Comparison of ENCODE assay signal across 24 cellular contexts in the genomic region with DNA sequence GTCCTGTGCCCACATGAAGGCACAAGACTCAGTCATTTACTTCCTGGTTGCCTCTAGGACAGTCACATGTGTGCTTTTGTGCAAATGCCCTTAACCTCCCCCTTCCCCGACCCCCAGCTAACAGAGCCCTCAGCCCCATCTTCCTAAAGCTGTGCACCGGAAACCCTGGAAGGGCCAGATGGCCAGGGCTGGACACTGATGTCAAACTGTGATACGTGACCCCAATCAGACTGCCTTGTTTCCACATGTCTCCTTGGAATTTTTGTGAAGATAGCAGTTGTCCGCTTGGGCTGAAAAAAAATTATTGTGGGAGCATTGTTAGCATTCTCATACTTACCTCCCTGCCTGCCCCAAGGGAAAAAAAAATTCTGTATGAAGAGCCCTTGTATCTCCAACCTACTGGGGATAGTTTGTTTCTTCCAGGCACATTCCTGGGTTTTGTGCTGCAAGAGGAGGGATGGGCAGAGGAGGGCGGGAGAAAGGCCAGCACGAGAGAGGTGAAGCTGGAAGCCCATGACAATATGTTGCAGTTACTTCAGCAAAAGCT.
"Had no signal": no experiment of that assay in that cellular context is flagged by ENCODE, and none has a peak within 500 bp of the region (broad histone marks: within the 10 kb centered on the region; RNA-seq: fewer than 3 reads in every experiment).

No MANE protein-coding gene starts in this region.

- H3K36me3 ChIP-seq: brain microvascular endothelial cell, esophagus squamous epithelium, gastroesophageal sphincter, heart left ventricle, prostate gland, stomach, suprapubic skin, vagina had no signal

- H3K27ac ChIP-seq: brain microvascular endothelial cell, dorsolateral prefrontal cortex, esophagus squamous epithelium, gastroesophageal sphincter, heart left ventricle, prostate gland, stomach, suprapubic skin, vagina had no signal

- DNase-seq: activated CD4-positive, alpha-beta T cell treated with anti-CD3 and anti-CD28 coated beads for 48 hours; activated CD8-positive, alpha-beta memory T cell treated with anti-CD3 and anti-CD28 coated beads, Interleukin-2, amount 10 ng/mL, durations not matched to agents 7 days and 5 days; activated CD8-positive, alpha-beta T cell treated with anti-CD3 and anti-CD28 coated beads for 36 hours; activated gamma-delta T cell; activated T-cell treated with anti-CD3 and anti-CD28 coated beads for 4 hours; aorta; brain microvascular endothelial cell; central memory CD4-positive, alpha-beta T cell; dorsolateral prefrontal cortex; esophagus squamous epithelium; heart left ventricle; left ventricle myocardium superior; naive B cell; stimulated activated CD4-positive, alpha-beta T cell treated with anti-CD3 and anti-CD28 coated beads, Interleukin-12 subunit alpha, Interleukin-12 subunit beta, amount 100 ng/mL, for 4 hours; stimulated activated CD4-positive, alpha-beta T cell treated with anti-CD3 and anti-CD28 coated beads, Interleukin-4, amount 100 ng/mL, for 4 hours; stomach had no signal

- FAIRE-seq: colon, islet of Langerhans had no signal

- H3K4me3 Mint-ChIP-seq: activated CD8-positive, alpha-beta memory T cell treated with anti-CD3 and anti-CD28 coated beads, Interleukin-2, amount 10 ng/mL, durations not matched to agents 7 days and 5 days; activated CD8-positive, alpha-beta T cell treated with anti-CD3 and anti-CD28 coated beads for 36 hours; activated naive CD4-positive, alpha-beta T cell treated with anti-CD3 and anti-CD28 coated beads, Interleukin-2, amount 50 U/mL, for 24 hours; naive B cell; type B pancreatic cell had no signal

- H3K9me3 ChIP-seq: esophagus squamous epithelium, gastroesophageal sphincter, heart left ventricle, prostate gland, stomach, suprapubic skin, vagina had no signal

- H3K4me1 ChIP-seq: esophagus squamous epithelium, gastroesophageal sphincter, heart left ventricle, prostate gland, stomach, suprapubic skin, vagina had no signal

- H3K9me3 Mint-ChIP-seq: activated CD8-positive, alpha-beta T cell treated with anti-CD3 and anti-CD28 coated beads for 36 hours; activated naive CD4-positive, alpha-beta T cell treated with anti-CD3 and anti-CD28 coated beads, Interleukin-2, amount 50 U/mL, for 24 hours; type B pancreatic cell had no signal

- H3K27ac Mint-ChIP-seq: activated CD8-positive, alpha-beta memory T cell treated with anti-CD3 and anti-CD28 coated beads, Interleukin-2, amount 10 ng/mL, durations not matched to agents 7 days and 5 days; activated CD8-positive, alpha-beta T cell treated with anti-CD3 and anti-CD28 coated beads for 36 hours; activated naive CD4-positive, alpha-beta T cell treated with anti-CD3 and anti-CD28 coated beads, Interleukin-2, amount 50 U/mL, for 24 hours; naive B cell; type B pancreatic cell had no signal

- H3K4me1 Mint-ChIP-seq: activated CD8-positive, alpha-beta memory T cell treated with anti-CD3 and anti-CD28 coated beads, Interleukin-2, amount 10 ng/mL, durations not matched to agents 7 days and 5 days; activated naive CD4-positive, alpha-beta T cell treated with anti-CD3 and anti-CD28 coated beads, Interleukin-2, amount 50 U/mL, for 24 hours; naive B cell had no signal

- H3K36me3 Mint-ChIP-seq: activated CD8-positive, alpha-beta memory T cell treated with anti-CD3 and anti-CD28 coated beads, Interleukin-2, amount 10 ng/mL, durations not matched to agents 7 days and 5 days; activated naive CD4-positive, alpha-beta T cell treated with anti-CD3 and anti-CD28 coated beads, Interleukin-2, amount 50 U/mL, for 24 hours; naive B cell; type B pancreatic cell had no signal

- H3K27me3 ChIP-seq: brain microvascular endothelial cell, dorsolateral prefrontal cortex, esophagus squamous epithelium, suprapubic skin, vagina had no signal

- H3K4me3 ChIP-seq: dorsolateral prefrontal cortex, esophagus squamous epithelium, gastroesophageal sphincter, heart left ventricle, prostate gland, stomach, suprapubic skin, vagina had no signal

- H3K27me3 Mint-ChIP-seq: activated CD8-positive, alpha-beta memory T cell treated with anti-CD3 and anti-CD28 coated beads, Interleukin-2, amount 10 ng/mL, durations not matched to agents 7 days and 5 days had no signal

- ATAC-seq: activated CD8-positive, alpha-beta memory T cell treated with anti-CD3 and anti-CD28 coated beads, Interleukin-2, amount 10 ng/mL, durations not matched to agents 7 days and 5 days; activated CD8-positive, alpha-beta T cell treated with anti-CD3 and anti-CD28 coated beads for 36 hours; gastroesophageal sphincter; heart left ventricle; left ventricle myocardium superior had no signal
